Comparison of ENCODE assay signal across 1 cellular context in genomic region chr19:38409631-38410133, GRCh38.
TF ChIP-seq lines count a peak whose summit lies in the region.

No MANE protein-coding gene starts in this region.

TF ChIP-seq in HEK293, 187 proteins besides CTCF, POLR2A, EP300 and RAD21 (continued from another document and continues in another):
- no peak for TF ChIP-seq ZNF324 (tag by site-specific recombination; IDR thresholded peaks at IDR 0.05)
- TF ChIP-seq ZBTB21 (tag by site-specific recombination; IDR thresholded peaks at IDR 0.05), result 0 out of 2 replicates have a peak, but pooled peaks have one; percentile 6
- peak; percentile 91 for TF ChIP-seq ZBTB17 (tag by site-specific recombination; IDR thresholded peaks at IDR 0.05)
- no peak for TF ChIP-seq TCF7L2 (IDR thresholded peaks at IDR 0.05; ENCODE audit: borderline replicate concordance, low read depth, low read length)
- no peak for TF ChIP-seq ZNF518A (tag by site-specific recombination; conservative IDR thresholded peaks at IDR 0.05; ENCODE audit: low read depth)
- no peak for TF ChIP-seq ZNF558 (tag by site-specific recombination; IDR thresholded peaks at IDR 0.05)
- no peak for TF ChIP-seq ZNF37A (tag by site-specific recombination; IDR thresholded peaks at IDR 0.05)
- TF ChIP-seq SETDB1 (IDR thresholded peaks at IDR 0.05; ENCODE audit: insufficient read length, low read length), result no peak
- no peak for TF ChIP-seq GFI1B (tag by site-specific recombination; IDR thresholded peaks at IDR 0.05)
- TF ChIP-seq IKZF3 (tag by site-specific recombination; IDR thresholded peaks at IDR 0.05), result 0 out of 2 replicates have a peak, but pooled peaks have one; percentile 35
- TF ChIP-seq ZNF221 (tag by site-specific recombination; IDR thresholded peaks at IDR 0.05; ENCODE audit: borderline replicate concordance), result no peak
- TF ChIP-seq, protein P1, sequence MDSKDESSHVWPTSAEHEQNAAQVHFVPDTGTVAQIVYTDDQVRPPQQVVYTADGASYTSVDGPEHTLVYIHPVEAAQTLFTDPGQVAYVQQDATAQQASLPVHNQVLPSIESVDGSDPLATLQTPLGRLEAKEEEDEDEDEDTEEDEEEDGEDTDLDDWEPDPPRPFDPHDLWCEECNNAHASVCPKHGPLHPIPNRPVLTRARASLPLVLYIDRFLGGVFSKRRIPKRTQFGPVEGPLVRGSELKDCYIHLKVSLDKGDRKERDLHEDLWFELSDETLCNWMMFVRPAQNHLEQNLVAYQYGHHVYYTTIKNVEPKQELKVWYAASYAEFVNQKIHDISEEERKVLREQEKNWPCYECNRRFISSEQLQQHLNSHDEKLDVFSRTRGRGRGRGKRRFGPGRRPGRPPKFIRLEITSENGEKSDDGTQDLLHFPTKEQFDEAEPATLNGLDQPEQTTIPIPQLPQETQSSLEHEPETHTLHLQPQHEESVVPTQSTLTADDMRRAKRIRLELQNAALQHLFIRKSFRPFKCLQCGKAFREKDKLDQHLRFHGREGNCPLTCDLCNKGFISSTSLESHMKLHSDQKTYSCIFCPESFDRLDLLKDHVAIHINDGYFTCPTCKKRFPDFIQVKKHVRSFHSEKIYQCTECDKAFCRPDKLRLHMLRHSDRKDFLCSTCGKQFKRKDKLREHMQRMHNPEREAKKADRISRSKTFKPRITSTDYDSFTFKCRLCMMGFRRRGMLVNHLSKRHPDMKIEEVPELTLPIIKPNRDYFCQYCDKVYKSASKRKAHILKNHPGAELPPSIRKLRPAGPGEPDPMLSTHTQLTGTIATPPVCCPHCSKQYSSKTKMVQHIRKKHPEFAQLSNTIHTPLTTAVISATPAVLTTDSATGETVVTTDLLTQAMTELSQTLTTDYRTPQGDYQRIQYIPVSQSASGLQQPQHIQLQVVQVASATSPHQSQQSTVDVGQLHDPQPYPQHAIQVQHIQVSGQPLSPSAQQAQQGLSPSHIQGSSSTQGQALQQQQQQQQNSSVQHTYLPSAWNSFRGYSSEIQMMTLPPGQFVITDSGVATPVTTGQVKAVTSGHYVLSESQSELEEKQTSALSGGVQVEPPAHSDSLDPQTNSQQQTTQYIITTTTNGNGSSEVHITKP (tag by site-specific recombination; IDR thresholded peaks at IDR 0.05), result peak; percentile 88
- TF ChIP-seq PATZ1 (tag by site-specific recombination; IDR thresholded peaks at IDR 0.05), result no peak
- no peak for TF ChIP-seq EGR2 (tag by site-specific recombination; IDR thresholded peaks at IDR 0.05; ENCODE audit: low read depth)
- no peak for TF ChIP-seq MYNN (tag by site-specific recombination; IDR thresholded peaks at IDR 0.05; ENCODE audit: borderline replicate concordance)
- TF ChIP-seq SP2 (tag by site-specific recombination; IDR thresholded peaks at IDR 0.05), result 0 out of 2 replicates have a peak, but pooled peaks have one; percentile 5
- TF ChIP-seq GLIS1 (tag by site-specific recombination; IDR thresholded peaks at IDR 0.05), result 0 out of 2 replicates have a peak, but pooled peaks have one; percentile 14
- TF ChIP-seq ZNF19 (tag by site-specific recombination; IDR thresholded peaks at IDR 0.05; ENCODE audit: low read depth), result no peak
- TF ChIP-seq ZNF184 (tag by site-specific recombination; IDR thresholded peaks at IDR 0.05), result no peak
- 0 out of 2 replicates have a peak, but pooled peaks have one; percentile 37 for TF ChIP-seq YY2 (tag by site-specific recombination; IDR thresholded peaks at IDR 0.05)
- TF ChIP-seq ZNF426 (tag by site-specific recombination; IDR thresholded peaks at IDR 0.05), result no peak
- TF ChIP-seq ZNF16 (tag by site-specific recombination; IDR thresholded peaks at IDR 0.05; ENCODE audit: low read depth), result no peak
- TF ChIP-seq, protein P2, sequence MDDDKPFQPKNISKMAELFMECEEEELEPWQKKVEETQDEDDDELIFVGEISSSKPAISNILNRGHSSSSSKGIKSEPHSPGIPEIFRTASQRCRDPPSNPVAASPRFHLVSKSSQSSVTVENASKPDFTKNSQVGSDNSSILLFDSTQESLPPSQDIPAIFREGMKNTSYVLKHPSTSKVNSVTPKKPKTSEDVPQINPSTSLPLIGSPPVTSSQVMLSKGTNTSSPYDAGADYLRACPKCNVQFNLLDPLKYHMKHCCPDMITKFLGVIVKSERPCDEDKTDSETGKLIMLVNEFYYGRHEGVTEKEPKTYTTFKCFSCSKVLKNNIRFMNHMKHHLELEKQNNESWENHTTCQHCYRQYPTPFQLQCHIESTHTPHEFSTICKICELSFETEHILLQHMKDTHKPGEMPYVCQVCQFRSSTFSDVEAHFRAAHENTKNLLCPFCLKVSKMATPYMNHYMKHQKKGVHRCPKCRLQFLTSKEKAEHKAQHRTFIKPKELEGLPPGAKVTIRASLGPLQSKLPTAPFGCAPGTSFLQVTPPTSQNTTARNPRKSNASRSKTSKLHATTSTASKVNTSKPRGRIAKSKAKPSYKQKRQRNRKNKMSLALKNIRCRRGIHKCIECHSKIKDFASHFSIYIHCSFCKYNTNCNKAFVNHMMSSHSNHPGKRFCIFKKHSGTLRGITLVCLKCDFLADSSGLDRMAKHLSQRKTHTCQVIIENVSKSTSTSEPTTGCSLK (tag by site-specific recombination; IDR thresholded peaks at IDR 0.05), result no peak
- TF ChIP-seq ZNF514 (tag by site-specific recombination; IDR thresholded peaks at IDR 0.05), result no peak
- TF ChIP-seq ZNF776 (tag by site-specific recombination; IDR thresholded peaks at IDR 0.05; ENCODE audit: borderline replicate concordance), result no peak
- 0 out of 2 replicates have a peak, but pooled peaks have one; percentile 61 for TF ChIP-seq KLF16 (tag by site-specific recombination; IDR thresholded peaks at IDR 0.05)
- TF ChIP-seq, protein P3, sequence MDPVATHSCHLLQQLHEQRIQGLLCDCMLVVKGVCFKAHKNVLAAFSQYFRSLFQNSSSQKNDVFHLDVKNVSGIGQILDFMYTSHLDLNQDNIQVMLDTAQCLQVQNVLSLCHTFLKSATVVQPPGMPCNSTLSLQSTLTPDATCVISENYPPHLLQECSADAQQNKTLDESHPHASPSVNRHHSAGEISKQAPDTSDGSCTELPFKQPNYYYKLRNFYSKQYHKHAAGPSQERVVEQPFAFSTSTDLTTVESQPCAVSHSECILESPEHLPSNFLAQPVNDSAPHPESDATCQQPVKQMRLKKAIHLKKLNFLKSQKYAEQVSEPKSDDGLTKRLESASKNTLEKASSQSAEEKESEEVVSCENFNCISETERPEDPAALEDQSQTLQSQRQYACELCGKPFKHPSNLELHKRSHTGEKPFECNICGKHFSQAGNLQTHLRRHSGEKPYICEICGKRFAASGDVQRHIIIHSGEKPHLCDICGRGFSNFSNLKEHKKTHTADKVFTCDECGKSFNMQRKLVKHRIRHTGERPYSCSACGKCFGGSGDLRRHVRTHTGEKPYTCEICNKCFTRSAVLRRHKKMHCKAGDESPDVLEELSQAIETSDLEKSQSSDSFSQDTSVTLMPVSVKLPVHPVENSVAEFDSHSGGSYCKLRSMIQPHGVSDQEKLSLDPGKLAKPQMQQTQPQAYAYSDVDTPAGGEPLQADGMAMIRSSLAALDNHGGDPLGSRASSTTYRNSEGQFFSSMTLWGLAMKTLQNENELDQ (tag by site-specific recombination; IDR thresholded peaks at IDR 0.05; ENCODE audit: low read depth), result no peak
- 0 out of 2 replicates have a peak, but pooled peaks have one; percentile 53 for TF ChIP-seq ZNF777 (tag by site-specific recombination; IDR thresholded peaks at IDR 0.05; ENCODE audit: borderline replicate concordance)
- TF ChIP-seq ZNF660 (tag by site-specific recombination; IDR thresholded peaks at IDR 0.05), result no peak
- no peak for TF ChIP-seq ZFP3 (tag by site-specific recombination; IDR thresholded peaks at IDR 0.05; ENCODE audit: low read depth)
- no peak for TF ChIP-seq ZNF585B (tag by site-specific recombination; IDR thresholded peaks at IDR 0.05)
- TF ChIP-seq BCL6B (tag by site-specific recombination; IDR thresholded peaks at IDR 0.05), result peak; percentile 60; the same call in 1 of the 2 replicates
- TF ChIP-seq ATF2 (tag by site-specific recombination; IDR thresholded peaks at IDR 0.05; ENCODE audit: low read depth), result no peak
- peak; percentile 87 for TF ChIP-seq ZNF600 (tag by site-specific recombination; IDR thresholded peaks at IDR 0.05)
- TF ChIP-seq, protein P4, sequence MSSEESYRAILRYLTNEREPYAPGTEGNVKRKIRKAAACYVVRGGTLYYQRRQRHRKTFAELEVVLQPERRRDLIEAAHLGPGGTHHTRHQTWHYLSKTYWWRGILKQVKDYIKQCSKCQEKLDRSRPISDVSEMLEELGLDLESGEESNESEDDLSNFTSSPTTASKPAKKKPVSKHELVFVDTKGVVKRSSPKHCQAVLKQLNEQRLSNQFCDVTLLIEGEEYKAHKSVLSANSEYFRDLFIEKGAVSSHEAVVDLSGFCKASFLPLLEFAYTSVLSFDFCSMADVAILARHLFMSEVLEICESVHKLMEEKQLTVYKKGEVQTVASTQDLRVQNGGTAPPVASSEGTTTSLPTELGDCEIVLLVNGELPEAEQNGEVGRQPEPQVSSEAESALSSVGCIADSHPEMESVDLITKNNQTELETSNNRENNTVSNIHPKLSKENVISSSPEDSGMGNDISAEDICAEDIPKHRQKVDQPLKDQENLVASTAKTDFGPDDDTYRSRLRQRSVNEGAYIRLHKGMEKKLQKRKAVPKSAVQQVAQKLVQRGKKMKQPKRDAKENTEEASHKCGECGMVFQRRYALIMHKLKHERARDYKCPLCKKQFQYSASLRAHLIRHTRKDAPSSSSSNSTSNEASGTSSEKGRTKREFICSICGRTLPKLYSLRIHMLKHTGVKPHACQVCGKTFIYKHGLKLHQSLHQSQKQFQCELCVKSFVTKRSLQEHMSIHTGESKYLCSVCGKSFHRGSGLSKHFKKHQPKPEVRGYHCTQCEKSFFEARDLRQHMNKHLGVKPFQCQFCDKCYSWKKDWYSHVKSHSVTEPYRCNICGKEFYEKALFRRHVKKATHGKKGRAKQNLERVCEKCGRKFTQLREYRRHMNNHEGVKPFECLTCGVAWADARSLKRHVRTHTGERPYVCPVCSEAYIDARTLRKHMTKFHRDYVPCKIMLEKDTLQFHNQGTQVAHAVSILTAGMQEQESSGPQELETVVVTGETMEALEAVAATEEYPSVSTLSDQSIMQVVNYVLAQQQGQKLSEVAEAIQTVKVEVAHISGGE (tag by site-specific recombination; conservative IDR thresholded peaks at IDR 0.05; ENCODE audit: low read depth), result 0 out of 2 replicates have a peak, but pooled peaks have one; percentile 41
